In genomic region chr22:11627798-11628650, GRCh38 we compare ENCODE assay signal across 1 cellular context.
TF ChIP-seq lines count a peak whose summit lies in the region.

No MANE protein-coding gene starts in this region.

TF ChIP-seq in IMR-90, 13 proteins besides CTCF, POLR2A, EP300 and RAD21 (continued from another document):
- no peak for TF ChIP-seq MAFK (IDR thresholded peaks at IDR 0.05; ENCODE audit: low read depth, low read length)
- no peak for TF ChIP-seq CHD1 (IDR thresholded peaks at IDR 0.05; ENCODE audit: low read depth, low read length)
- TF ChIP-seq, protein P1, sequence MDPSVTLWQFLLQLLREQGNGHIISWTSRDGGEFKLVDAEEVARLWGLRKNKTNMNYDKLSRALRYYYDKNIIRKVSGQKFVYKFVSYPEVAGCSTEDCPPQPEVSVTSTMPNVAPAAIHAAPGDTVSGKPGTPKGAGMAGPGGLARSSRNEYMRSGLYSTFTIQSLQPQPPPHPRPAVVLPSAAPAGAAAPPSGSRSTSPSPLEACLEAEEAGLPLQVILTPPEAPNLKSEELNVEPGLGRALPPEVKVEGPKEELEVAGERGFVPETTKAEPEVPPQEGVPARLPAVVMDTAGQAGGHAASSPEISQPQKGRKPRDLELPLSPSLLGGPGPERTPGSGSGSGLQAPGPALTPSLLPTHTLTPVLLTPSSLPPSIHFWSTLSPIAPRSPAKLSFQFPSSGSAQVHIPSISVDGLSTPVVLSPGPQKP (IDR thresholded peaks at IDR 0.05; ENCODE audit: borderline replicate concordance, low read depth, low read length): no peak
- TF ChIP-seq MXI1 (IDR thresholded peaks at IDR 0.05; ENCODE audit: borderline replicate concordance, low read depth, low read length): no peak
- no peak for TF ChIP-seq USF2 (IDR thresholded peaks at IDR 0.05; ENCODE audit: low read depth, low read length)
- no peak for TF ChIP-seq SMC3 (IDR thresholded peaks at IDR 0.05; ENCODE audit: low read depth, low read length)
- TF ChIP-seq FOS (IDR thresholded peaks at IDR 0.05; ENCODE audit: low read depth, low read length): no peak
- TF ChIP-seq RFX5 (IDR thresholded peaks at IDR 0.05; ENCODE audit: low read depth, low read length): no peak
- TF ChIP-seq BHLHE40 (IDR thresholded peaks at IDR 0.05; ENCODE audit: low read depth, low read length): no peak
